ENCODE assay signal across 1 cellular context in the genomic region with DNA sequence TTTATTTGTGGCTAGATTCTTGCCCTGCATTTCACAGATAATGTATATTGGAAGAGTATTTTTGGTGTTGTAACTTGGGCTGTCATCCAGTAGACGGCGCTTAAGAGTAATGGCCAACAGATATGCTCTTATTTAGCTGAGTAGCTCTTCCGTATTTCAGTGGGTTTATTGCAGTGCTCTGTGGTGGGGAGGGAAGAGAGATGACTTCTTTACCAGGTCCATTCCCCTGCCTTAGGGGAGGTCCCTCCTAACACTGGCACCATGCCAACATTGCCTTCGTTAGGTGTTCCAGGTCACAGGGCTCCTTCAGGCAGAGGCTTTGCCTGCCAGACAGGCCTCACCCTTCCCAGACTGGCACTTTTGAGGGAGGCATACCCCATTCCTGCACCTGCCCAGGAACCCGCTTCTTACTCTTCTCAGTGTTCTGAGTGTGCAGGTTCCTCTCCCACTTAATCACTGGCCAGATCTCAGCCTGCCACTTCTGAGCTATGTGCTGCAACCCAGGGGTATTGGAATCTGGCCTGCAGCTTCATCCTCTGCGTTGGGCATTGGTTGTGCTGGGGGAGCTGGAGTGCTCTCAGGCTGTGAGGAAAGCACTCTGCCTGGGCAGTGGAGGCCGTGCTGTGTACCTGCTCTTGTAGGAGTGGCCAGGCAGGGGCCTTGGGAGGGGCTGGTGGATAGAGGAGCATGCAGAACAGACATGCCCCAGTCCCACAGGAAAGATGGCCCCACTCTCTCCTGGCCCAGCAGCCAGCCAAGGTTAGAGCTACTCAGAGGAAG.
TF ChIP-seq lines count a peak whose summit lies in the region.

No MANE protein-coding gene starts in this region.

TF ChIP-seq in WTC11, 78 proteins besides CTCF, POLR2A, EP300 and RAD21 (continued from another document):
- TF ChIP-seq GRHL2 (CRISPR knock-in tag; IDR thresholded peaks at IDR 0.05; ENCODE audit: insufficient replicate concordance, severe bottlenecking) (no peak), JUN (CRISPR knock-in tag; IDR thresholded peaks at IDR 0.05) (no peak), MYBL2 (CRISPR knock-in tag; IDR thresholded peaks at IDR 0.05) (no peak), MXD4 (CRISPR knock-in tag; IDR thresholded peaks at IDR 0.05; ENCODE audit: borderline replicate concordance) (no peak), FOXK1 (CRISPR knock-in tag; IDR thresholded peaks at IDR 0.05) (no peak), JAZF1 (CRISPR knock-in tag; IDR thresholded peaks at IDR 0.05) (no peak), TP53 (CRISPR knock-in tag; IDR thresholded peaks at IDR 0.05) (no peak)
- TF ChIP-seq, protein P1, sequence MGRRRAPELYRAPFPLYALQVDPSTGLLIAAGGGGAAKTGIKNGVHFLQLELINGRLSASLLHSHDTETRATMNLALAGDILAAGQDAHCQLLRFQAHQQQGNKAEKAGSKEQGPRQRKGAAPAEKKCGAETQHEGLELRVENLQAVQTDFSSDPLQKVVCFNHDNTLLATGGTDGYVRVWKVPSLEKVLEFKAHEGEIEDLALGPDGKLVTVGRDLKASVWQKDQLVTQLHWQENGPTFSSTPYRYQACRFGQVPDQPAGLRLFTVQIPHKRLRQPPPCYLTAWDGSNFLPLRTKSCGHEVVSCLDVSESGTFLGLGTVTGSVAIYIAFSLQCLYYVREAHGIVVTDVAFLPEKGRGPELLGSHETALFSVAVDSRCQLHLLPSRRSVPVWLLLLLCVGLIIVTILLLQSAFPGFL (CRISPR knock-in tag; IDR thresholded peaks at IDR 0.05; ENCODE audit: borderline replicate concordance), result no peak
